ENCODE assay signal across 26 cellular contexts in the genomic region with DNA sequence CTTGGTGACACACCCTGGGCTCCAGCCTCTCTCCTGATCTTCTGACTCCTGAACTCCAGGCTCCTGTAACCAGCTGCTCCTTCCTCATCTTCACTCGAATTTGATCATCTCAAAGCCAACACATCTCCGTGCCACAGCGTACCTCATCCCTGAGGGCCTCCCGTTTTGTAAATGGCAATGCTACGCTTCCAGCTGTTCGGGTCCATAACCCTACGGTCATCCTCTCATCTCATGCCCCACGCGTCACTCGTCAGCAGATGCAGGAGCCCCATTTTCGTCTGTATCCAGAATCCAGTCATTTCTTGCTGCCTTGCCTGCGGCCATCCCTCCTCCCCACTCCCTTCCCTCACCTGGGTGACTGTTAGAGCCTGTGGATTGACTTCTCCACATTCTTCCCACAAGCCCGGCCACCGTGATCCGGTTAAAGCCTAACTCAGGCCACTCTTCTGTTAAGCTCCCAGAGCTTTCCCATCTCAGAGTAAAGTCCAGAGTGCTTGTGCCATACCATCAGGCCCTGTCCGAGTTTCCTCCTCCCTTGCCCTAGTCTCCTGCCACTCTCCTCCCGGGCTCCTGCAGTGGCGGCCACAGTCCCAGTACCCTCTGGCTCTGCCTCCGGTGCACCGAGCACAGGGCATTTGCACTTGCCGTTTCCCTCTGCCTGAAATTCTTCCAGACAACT. TPM values are rescaled to one million over a fixed set of nuclear protein-coding genes. Genes with fewer than 3 reads are reported as not detected.
DNase-seq lines count a peak whose midpoint lies in the region; ATAC-seq, FAIRE-seq and TF ChIP-seq lines count a peak whose summit lies in the region.
"Had no signal": no experiment of that assay in that cellular context is flagged by ENCODE, and none has a peak within 500 bp of the region (broad histone marks: within the 10 kb centered on the region; RNA-seq: fewer than 3 reads in every experiment).

No MANE protein-coding gene starts in this region.

- H2AK5ac ChIP-seq in neuronal stem cell (ENCODE audit: low read depth, low read length), result no peak overlapping the region

- no peak overlapping the region for H2BK15ac ChIP-seq in neuronal stem cell (ENCODE audit: low read length)

- H3K18ac ChIP-seq in neuronal stem cell (ENCODE audit: low read length), result no peak overlapping the region

- no peak overlapping the region for H3K14ac ChIP-seq in neuronal stem cell (ENCODE audit: low read length)

- H3K4me3 ChIP-seq in HEK293 (ENCODE audit: low read depth, low read length) (no peak overlapping the region), neuronal stem cell (ENCODE audit: low read length in 2 of 2) (no peak overlapping the region)

- no peak overlapping the region for H2BK5ac ChIP-seq in neuronal stem cell (ENCODE audit: low read length)

- FAIRE-seq in GM19239 (lab: Jason Lieb, UNC), result no peak
- FAIRE-seq: GM12892 had no signal

- H3K4ac ChIP-seq in neuronal stem cell (ENCODE audit: low read length), result no peak overlapping the region

- no peaks in the 10 kb centered on the region for H3K9me3 Mint-ChIP-seq in activated CD4-positive, alpha-beta T cell treated with anti-CD3 and anti-CD28 coated beads, Interleukin-2, amount 10 ng/mL, durations not matched to agents 7 days and 5 days

- peaks cover 6% of the 10 kb centered on the region for H3K27me3 Mint-ChIP-seq in activated CD4-positive, alpha-beta T cell treated with anti-CD3 and anti-CD28 coated beads, Interleukin-2, amount 10 ng/mL, durations not matched to agents 7 days and 5 days

- peaks cover 0 to 5% (median 0%) of the 10 kb centered on the region in 3 experiments for H3K27me3 ChIP-seq in neuronal stem cell (ENCODE audit: control insufficient read depth in 3 of 3, insufficient read depth in 3 of 3, low read depth in 1 of 3, low read length in 3 of 3)
- H3K27me3 ChIP-seq: BE2C had no signal

- H2BK12ac ChIP-seq in neuronal stem cell (ENCODE audit: low read length), result no peak overlapping the region

- H3K9me3 ChIP-seq in HEK293 (ENCODE audit: control insufficient read depth, insufficient read depth, low read depth, low read length), result no peaks in the 10 kb centered on the region
- no peaks in the 10 kb centered on the region for H3K9me3 ChIP-seq in neuronal stem cell (replicated peaks in 1 of 2; ENCODE audit: control insufficient read depth in 2 of 2, insufficient read depth in 1 of 2, low read depth in 1 of 2, low read length in 2 of 2)
- H3K9me3 ChIP-seq: BE2C had no signal

- no peaks in the 10 kb centered on the region for H3K4me1 ChIP-seq in HEK293 (ENCODE audit: control insufficient read depth, insufficient read depth, low read length)
- H3K4me1 ChIP-seq in neuronal stem cell (ENCODE audit: control insufficient read depth in 2 of 2, insufficient read depth in 1 of 2, low read depth in 1 of 2, low read length in 2 of 2), result no peaks in the 10 kb centered on the region
- H3K4me1 ChIP-seq: BE2C had no signal

- H3K9ac ChIP-seq in neuronal stem cell (ENCODE audit: low read depth, low read length, poor library complexity), result no peak overlapping the region

- H3K36me3 Mint-ChIP-seq in activated CD4-positive, alpha-beta T cell treated with anti-CD3 and anti-CD28 coated beads, Interleukin-2, amount 10 ng/mL, durations not matched to agents 7 days and 5 days (ENCODE audit: low read depth), result no peaks in the 10 kb centered on the region
- H3K36me3 Mint-ChIP-seq: CD14-positive monocyte had no signal

- no peaks in the 10 kb centered on the region for H3K36me3 ChIP-seq in HEK293 (ENCODE audit: control insufficient read depth in 2 of 2, insufficient read depth in 1 of 2, low read length in 2 of 2)
- H3K36me3 ChIP-seq in neuronal stem cell (replicated peaks in 1 of 2; ENCODE audit: control insufficient read depth in 2 of 2, insufficient read depth in 2 of 2, low read length in 2 of 2), result no peaks in the 10 kb centered on the region
- H3K36me3 ChIP-seq: BE2C had no signal

- H3K27ac Mint-ChIP-seq in activated CD4-positive, alpha-beta T cell treated with anti-CD3 and anti-CD28 coated beads, Interleukin-2, amount 10 ng/mL, durations not matched to agents 7 days and 5 days, result peak overlapping the region; percentile 57
- H3K27ac Mint-ChIP-seq: CD14-positive monocyte had no signal

- no peak overlapping the region for H2BK120ac ChIP-seq in neuronal stem cell (ENCODE audit: low read depth, low read length)

- POLR2A ChIA-PET in activated CD4-positive, alpha-beta T cell treated with anti-CD3 and anti-CD28 coated beads, Interleukin-2, amount 10 ng/mL, durations not matched to agents 7 days and 5 days (lab: Charles Lee), result no interaction called here
- POLR2A ChIA-PET in HEK293 (lab: Yijun Ruan, JAX), result no interaction called here

- CTCF ChIA-PET in activated CD4-positive, alpha-beta T cell treated with anti-CD3 and anti-CD28 coated beads, Interleukin-2, amount 10 ng/mL, durations not matched to agents 7 days and 5 days (lab: Charles Lee), result interaction anchor here (1.1 to 1.2 kb wide), 2 partner anchors 11 to 393 kb away, joined by 3 to 4 read pairs; no protein-coding TSS in a partner anchor
- CTCF ChIA-PET in HEK293 (lab: Yijun Ruan, JAX), result no interaction called here

- no peak for TF ChIP-seq CTCF in HEK293 (tag by site-specific recombination; IDR thresholded peaks at IDR 0.05)

- no peak overlapping the region for H4K91ac ChIP-seq in neuronal stem cell (ENCODE audit: low read depth, low read length, poor library complexity)

- ATAC-seq in HG02759 (IDR thresholded peaks at IDR 0.05; ENCODE audit: unreplicated experiment), result no peak
- no peak for ATAC-seq in stimulated activated naive CD8-positive, alpha-beta T cell treated with anti-CD3 and anti-CD28 coated beads, Interleukin-15, Interleukin-2, amounts not matched to agents 100 U/mL and 50 U/mL, for 24 hours
- ATAC-seq: HCT116 had no signal

- no peak for DNase-seq in activated CD4-positive, alpha-beta T cell treated with anti-CD3 and anti-CD28 coated beads, Interleukin-2, amount 10 ng/mL, durations not matched to agents 7 days and 5 days
- DNase-seq in activated CD4-positive, alpha-beta T cell treated with anti-CD3 and anti-CD28 coated beads, Interleukin-2, amount 50 U/mL, for 48 hours, result no peak
- DNase-seq in left kidney (ENCODE audit: low read depth, low spot score) (peak; percentile 33), neuronal stem cell (ENCODE audit: low spot score) (no peak), GM19239 (ENCODE audit: insufficient read length, low spot score) (no peak)
- DNase-seq in stimulated activated naive CD8-positive, alpha-beta T cell treated with anti-CD3 and anti-CD28 coated beads, Interleukin-15, Interleukin-2, amounts not matched to agents 100 U/mL and 50 U/mL, for 24 hours, result no peak
- DNase-seq: 8988T; ACHN; BE2C; Calu3; CD8-positive, alpha-beta memory T cell; DMS79 treated with DMSO at 0.1 percent for 48 hours; GF-D8; Kasumi-1; NCI-H1105; NCI-H146; NCI-H1930; NCI-H2107; NCI-H446; NCI-H524 treated with DMSO at 0.1 percent for 48 hours; NCI-H774 had no signal

- no peak overlapping the region for H4K8ac ChIP-seq in neuronal stem cell (ENCODE audit: low read depth, low read length)

- H2AFZ ChIP-seq in neuronal stem cell (ENCODE audit: low read length), result no peak overlapping the region

- H3K4me1 Mint-ChIP-seq in activated CD4-positive, alpha-beta T cell treated with anti-CD3 and anti-CD28 coated beads, Interleukin-2, amount 10 ng/mL, durations not matched to agents 7 days and 5 days, result peaks cover 18% of the 10 kb centered on the region

- peak overlapping the region; percentile 58 for H3K23ac ChIP-seq in neuronal stem cell (ENCODE audit: low read depth, low read length, poor library complexity)

- no peaks in the 10 kb centered on the region for H3K79me1 ChIP-seq in neuronal stem cell (ENCODE audit: low read depth, low read length)

- no CpG with 5 or more reads among the region's 21 CpGs for WGBS in neuronal stem cell (ENCODE audit: extremely low coverage in 2 of 2, insufficient read length in 2 of 2, insufficient replicate concordance in 1 of 2), 2 donors

- no peak overlapping the region for H3K27ac ChIP-seq in HEK293 (ENCODE audit: extremely low read depth, low read depth, low read length)
- no peak overlapping the region for H3K27ac ChIP-seq in neuronal stem cell (replicated peaks; ENCODE audit: low read length)

- no peak overlapping the region for H3K4me3 Mint-ChIP-seq in activated CD4-positive, alpha-beta T cell treated with anti-CD3 and anti-CD28 coated beads, Interleukin-2, amount 10 ng/mL, durations not matched to agents 7 days and 5 days
- H3K4me3 Mint-ChIP-seq: CD14-positive monocyte; CD8-positive, alpha-beta memory T cell had no signal

- H3K4me2 ChIP-seq in neuronal stem cell (ENCODE audit: insufficient read depth, low read length, poor library complexity, severe bottlenecking), result no peak overlapping the region

TF ChIP-seq in HEK293, 187 proteins besides CTCF, POLR2A, EP300 and RAD21 (continues in another document):
- no peak for TF ChIP-seq HOXA7 (CRISPR knock-in tag; IDR thresholded peaks at IDR 0.05; ENCODE audit: borderline replicate concordance)
- TF ChIP-seq ZBTB1 (tag by site-specific recombination; IDR thresholded peaks at IDR 0.05), result no peak
- TF ChIP-seq ZIC2 (tag by site-specific recombination; IDR thresholded peaks at IDR 0.05), result no peak
- TF ChIP-seq ZNF623 (tag by site-specific recombination; IDR thresholded peaks at IDR 0.05), result peak; percentile 40; the same call in 1 of the 2 replicates
- TF ChIP-seq GLIS1 (tag by site-specific recombination; IDR thresholded peaks at IDR 0.05), result no peak
- no peak for TF ChIP-seq HIC1 (tag by site-specific recombination; IDR thresholded peaks at IDR 0.05)

RNA-seq across cellular contexts. Expression of gene AKTIP, which starts 20.3 kb away (rescaled TPM):
- 10 to 100 TPM; 57.9 to 61.3 TPM for total RNA-seq in activated CD4-positive, alpha-beta T cell treated with anti-CD3 and anti-CD28 coated beads, Interleukin-2, amount 10 ng/mL, durations not matched to agents 7 days and 5 days
- 13.5 TPM for polyA plus RNA-seq in neuronal stem cell (2013, experiment 1 of 2)
- 15.3 TPM for polyA plus RNA-seq in neuronal stem cell (2013, experiment 2 of 2)
